ENCODE assay signal across 1 cellular context in the genomic region with DNA sequence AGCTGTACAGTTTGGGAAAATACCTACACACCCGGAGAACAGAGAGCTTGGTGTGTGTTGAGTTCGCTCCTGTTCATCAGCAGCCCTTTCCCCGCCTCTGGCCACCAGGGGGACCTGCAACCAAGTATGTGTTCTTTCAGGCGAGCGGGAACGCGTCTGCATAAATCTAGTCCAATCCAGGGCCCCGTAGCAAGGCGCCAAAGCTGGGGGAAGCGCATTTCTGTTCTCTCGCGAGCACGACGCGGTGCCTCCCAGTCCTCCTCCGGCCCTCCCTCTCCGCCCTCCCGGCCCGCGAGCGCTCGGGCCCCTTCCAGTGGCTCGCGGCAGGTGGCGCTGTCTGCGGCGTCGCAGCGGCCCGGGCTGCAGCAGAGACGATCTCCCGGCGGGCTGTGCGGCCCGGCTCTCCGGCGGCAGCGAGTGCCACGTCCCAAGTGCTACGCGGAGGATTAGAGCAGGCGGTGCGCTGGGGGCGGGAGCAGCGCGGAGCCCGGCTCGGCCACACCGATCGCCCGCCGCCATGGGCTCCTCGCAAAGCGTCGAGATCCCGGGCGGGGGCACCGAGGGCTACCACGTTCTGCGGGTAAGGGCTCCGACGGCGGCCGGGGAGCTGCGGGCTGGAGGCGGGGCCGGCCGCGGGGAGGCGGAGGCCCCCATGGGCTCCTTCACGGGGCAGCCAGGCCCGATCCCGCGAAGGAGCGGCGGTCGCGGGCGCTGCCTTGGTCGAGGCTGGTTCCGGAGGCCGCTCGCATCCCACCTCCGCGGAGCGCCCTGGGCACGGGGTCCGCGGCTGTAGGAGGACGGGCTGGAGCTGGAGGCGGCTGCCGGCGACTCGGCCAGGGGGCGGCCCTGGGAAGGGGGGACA.
A peak's percentile ranks its signal among the peaks of the same experiment; 100 is the strongest.
TF ChIP-seq lines count a peak whose summit lies in the region.

A gene (plus strand): TSS at position 430 of the 862 bp plus-strand sequence. CDS start 88 bp downstream, at position 518.

TF ChIP-seq in WTC11, 78 proteins besides CTCF, POLR2A, EP300 and RAD21 (continued from another document and continues in another):
- TF ChIP-seq, protein P1, sequence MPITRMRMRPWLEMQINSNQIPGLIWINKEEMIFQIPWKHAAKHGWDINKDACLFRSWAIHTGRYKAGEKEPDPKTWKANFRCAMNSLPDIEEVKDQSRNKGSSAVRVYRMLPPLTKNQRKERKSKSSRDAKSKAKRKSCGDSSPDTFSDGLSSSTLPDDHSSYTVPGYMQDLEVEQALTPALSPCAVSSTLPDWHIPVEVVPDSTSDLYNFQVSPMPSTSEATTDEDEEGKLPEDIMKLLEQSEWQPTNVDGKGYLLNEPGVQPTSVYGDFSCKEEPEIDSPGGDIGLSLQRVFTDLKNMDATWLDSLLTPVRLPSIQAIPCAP (CRISPR knock-in tag; IDR thresholded peaks at IDR 0.05) = peak; percentile 51
- peak; percentile 80 for TF ChIP-seq CREM (CRISPR knock-in tag; IDR thresholded peaks at IDR 0.05)
- TF ChIP-seq ZNF232 (CRISPR knock-in tag; IDR thresholded peaks at IDR 0.05) = peak; percentile 93
- TF ChIP-seq, protein P2, sequence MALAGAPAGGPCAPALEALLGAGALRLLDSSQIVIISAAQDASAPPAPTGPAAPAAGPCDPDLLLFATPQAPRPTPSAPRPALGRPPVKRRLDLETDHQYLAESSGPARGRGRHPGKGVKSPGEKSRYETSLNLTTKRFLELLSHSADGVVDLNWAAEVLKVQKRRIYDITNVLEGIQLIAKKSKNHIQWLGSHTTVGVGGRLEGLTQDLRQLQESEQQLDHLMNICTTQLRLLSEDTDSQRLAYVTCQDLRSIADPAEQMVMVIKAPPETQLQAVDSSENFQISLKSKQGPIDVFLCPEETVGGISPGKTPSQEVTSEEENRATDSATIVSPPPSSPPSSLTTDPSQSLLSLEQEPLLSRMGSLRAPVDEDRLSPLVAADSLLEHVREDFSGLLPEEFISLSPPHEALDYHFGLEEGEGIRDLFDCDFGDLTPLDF (CRISPR knock-in tag; IDR thresholded peaks at IDR 0.05) = peak; percentile 90
- TF ChIP-seq, protein P3, sequence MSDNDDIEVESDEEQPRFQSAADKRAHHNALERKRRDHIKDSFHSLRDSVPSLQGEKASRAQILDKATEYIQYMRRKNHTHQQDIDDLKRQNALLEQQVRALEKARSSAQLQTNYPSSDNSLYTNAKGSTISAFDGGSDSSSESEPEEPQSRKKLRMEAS (CRISPR knock-in tag; IDR thresholded peaks at IDR 0.05) = peak; percentile 89; the same call in 1 of the 2 replicates
- TF ChIP-seq, protein P4, sequence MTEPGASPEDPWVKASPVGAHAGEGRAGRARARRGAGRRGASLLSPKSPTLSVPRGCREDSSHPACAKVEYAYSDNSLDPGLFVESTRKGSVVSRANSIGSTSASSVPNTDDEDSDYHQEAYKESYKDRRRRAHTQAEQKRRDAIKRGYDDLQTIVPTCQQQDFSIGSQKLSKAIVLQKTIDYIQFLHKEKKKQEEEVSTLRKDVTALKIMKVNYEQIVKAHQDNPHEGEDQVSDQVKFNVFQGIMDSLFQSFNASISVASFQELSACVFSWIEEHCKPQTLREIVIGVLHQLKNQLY (CRISPR knock-in tag; IDR thresholded peaks at IDR 0.05) = 0 out of 2 replicates have a peak, but pooled peaks have one; percentile 49
- TF ChIP-seq, protein P5, sequence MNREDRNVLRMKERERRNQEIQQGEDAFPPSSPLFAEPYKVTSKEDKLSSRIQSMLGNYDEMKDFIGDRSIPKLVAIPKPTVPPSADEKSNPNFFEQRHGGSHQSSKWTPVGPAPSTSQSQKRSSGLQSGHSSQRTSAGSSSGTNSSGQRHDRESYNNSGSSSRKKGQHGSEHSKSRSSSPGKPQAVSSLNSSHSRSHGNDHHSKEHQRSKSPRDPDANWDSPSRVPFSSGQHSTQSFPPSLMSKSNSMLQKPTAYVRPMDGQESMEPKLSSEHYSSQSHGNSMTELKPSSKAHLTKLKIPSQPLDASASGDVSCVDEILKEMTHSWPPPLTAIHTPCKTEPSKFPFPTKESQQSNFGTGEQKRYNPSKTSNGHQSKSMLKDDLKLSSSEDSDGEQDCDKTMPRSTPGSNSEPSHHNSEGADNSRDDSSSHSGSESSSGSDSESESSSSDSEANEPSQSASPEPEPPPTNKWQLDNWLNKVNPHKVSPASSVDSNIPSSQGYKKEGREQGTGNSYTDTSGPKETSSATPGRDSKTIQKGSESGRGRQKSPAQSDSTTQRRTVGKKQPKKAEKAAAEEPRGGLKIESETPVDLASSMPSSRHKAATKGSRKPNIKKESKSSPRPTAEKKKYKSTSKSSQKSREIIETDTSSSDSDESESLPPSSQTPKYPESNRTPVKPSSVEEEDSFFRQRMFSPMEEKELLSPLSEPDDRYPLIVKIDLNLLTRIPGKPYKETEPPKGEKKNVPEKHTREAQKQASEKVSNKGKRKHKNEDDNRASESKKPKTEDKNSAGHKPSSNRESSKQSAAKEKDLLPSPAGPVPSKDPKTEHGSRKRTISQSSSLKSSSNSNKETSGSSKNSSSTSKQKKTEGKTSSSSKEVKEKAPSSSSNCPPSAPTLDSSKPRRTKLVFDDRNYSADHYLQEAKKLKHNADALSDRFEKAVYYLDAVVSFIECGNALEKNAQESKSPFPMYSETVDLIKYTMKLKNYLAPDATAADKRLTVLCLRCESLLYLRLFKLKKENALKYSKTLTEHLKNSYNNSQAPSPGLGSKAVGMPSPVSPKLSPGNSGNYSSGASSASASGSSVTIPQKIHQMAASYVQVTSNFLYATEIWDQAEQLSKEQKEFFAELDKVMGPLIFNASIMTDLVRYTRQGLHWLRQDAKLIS (CRISPR knock-in tag; IDR thresholded peaks at IDR 0.05; ENCODE audit: borderline replicate concordance) = peak; percentile 97; the same call in 1 of the 2 replicates
- TF ChIP-seq GRHL2 (CRISPR knock-in tag; IDR thresholded peaks at IDR 0.05; ENCODE audit: insufficient replicate concordance, severe bottlenecking) = no peak
- no peak for TF ChIP-seq FOXJ3 (CRISPR knock-in tag; IDR thresholded peaks at IDR 0.05; ENCODE audit: borderline replicate concordance)
- TF ChIP-seq ZBTB21 (CRISPR knock-in tag; IDR thresholded peaks at IDR 0.05; ENCODE audit: borderline replicate concordance) = peak; percentile 90; the same call in 1 of the 2 replicates
- peak; percentile 49 for TF ChIP-seq TEAD1 (CRISPR knock-in tag; IDR thresholded peaks at IDR 0.05)
- TF ChIP-seq, protein P6, sequence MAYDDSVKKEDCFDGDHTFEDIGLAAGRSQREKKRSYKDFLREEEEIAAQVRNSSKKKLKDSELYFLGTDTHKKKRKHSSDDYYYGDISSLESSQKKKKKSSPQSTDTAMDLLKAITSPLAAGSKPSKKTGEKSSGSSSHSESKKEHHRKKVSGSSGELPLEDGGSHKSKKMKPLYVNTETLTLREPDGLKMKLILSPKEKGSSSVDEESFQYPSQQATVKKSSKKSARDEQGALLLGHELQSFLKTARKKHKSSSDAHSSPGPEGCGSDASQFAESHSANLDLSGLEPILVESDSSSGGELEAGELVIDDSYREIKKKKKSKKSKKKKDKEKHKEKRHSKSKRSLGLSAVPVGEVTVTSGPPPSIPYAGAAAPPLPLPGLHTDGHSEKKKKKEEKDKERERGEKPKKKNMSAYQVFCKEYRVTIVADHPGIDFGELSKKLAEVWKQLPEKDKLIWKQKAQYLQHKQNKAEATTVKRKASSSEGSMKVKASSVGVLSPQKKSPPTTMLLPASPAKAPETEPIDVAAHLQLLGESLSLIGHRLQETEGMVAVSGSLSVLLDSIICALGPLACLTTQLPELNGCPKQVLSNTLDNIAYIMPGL (CRISPR knock-in tag; IDR thresholded peaks at IDR 0.05) = peak; percentile 100
- peak; percentile 96 for TF ChIP-seq FOXP1 (CRISPR knock-in tag; IDR thresholded peaks at IDR 0.05; ENCODE audit: borderline replicate concordance)
- TF ChIP-seq ZNF121 (CRISPR knock-in tag; IDR thresholded peaks at IDR 0.05) = no peak
- TF ChIP-seq, protein P7, sequence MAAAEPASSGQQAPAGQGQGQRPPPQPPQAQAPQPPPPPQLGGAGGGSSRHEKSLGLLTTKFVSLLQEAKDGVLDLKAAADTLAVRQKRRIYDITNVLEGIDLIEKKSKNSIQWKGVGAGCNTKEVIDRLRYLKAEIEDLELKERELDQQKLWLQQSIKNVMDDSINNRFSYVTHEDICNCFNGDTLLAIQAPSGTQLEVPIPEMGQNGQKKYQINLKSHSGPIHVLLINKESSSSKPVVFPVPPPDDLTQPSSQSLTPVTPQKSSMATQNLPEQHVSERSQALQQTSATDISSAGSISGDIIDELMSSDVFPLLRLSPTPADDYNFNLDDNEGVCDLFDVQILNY (CRISPR knock-in tag; IDR thresholded peaks at IDR 0.05) = peak; percentile 97
- TF ChIP-seq JUN (CRISPR knock-in tag; IDR thresholded peaks at IDR 0.05) = peak; percentile 52; the same call in 1 of the 2 replicates
- peak; percentile 96 for TF ChIP-seq CBFB (CRISPR knock-in tag; IDR thresholded peaks at IDR 0.05; ENCODE audit: low read depth)
- no peak for TF ChIP-seq NR2C2 (CRISPR knock-in tag; IDR thresholded peaks at IDR 0.05)
- TF ChIP-seq, protein P8, sequence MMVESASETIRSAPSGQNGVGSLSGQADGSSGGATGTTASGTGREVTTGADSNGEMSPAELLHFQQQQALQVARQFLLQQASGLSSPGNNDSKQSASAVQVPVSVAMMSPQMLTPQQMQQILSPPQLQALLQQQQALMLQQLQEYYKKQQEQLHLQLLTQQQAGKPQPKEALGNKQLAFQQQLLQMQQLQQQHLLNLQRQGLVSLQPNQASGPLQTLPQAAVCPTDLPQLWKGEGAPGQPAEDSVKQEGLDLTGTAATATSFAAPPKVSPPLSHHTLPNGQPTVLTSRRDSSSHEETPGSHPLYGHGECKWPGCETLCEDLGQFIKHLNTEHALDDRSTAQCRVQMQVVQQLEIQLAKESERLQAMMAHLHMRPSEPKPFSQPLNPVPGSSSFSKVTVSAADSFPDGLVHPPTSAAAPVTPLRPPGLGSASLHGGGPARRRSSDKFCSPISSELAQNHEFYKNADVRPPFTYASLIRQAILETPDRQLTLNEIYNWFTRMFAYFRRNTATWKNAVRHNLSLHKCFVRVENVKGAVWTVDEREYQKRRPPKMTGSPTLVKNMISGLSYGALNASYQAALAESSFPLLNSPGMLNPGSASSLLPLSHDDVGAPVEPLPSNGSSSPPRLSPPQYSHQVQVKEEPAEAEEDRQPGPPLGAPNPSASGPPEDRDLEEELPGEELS (CRISPR knock-in tag; IDR thresholded peaks at IDR 0.05) = peak; percentile 76; the same call in 1 of the 2 replicates
- peak; percentile 67; the same call in 1 of the 2 replicates for TF ChIP-seq ESRRA (CRISPR knock-in tag; IDR thresholded peaks at IDR 0.05; ENCODE audit: borderline replicate concordance)
- TF ChIP-seq ZNF138 (CRISPR knock-in tag; conservative IDR thresholded peaks at IDR 0.05) = no peak
- TF ChIP-seq ATF1 (CRISPR knock-in tag; IDR thresholded peaks at IDR 0.05) = peak; percentile 64; the same call in 1 of the 2 replicates
- 0 out of 2 replicates have a peak, but pooled peaks have one; percentile 46 for TF ChIP-seq TCF7 (CRISPR knock-in tag; IDR thresholded peaks at IDR 0.05; ENCODE audit: low read depth)
- TF ChIP-seq ZNF263 (CRISPR knock-in tag; IDR thresholded peaks at IDR 0.05; ENCODE audit: low read depth) = peak; percentile 17; the same call in 1 of the 2 replicates
- TF ChIP-seq MYBL2 (CRISPR knock-in tag; IDR thresholded peaks at IDR 0.05) = peak; percentile 89
- TF ChIP-seq SP1 (CRISPR knock-in tag; conservative IDR thresholded peaks at IDR 0.05) = peak; percentile 88; the same call in 1 of the 2 replicates
- TF ChIP-seq JAZF1 (CRISPR knock-in tag; IDR thresholded peaks at IDR 0.05) = no peak
- TF ChIP-seq, protein P9, sequence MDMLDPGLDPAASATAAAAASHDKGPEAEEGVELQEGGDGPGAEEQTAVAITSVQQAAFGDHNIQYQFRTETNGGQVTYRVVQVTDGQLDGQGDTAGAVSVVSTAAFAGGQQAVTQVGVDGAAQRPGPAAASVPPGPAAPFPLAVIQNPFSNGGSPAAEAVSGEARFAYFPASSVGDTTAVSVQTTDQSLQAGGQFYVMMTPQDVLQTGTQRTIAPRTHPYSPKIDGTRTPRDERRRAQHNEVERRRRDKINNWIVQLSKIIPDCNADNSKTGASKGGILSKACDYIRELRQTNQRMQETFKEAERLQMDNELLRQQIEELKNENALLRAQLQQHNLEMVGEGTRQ (CRISPR knock-in tag; IDR thresholded peaks at IDR 0.05) = peak; percentile 52; the same call in 1 of the 2 replicates
- peak; percentile 87 for TF ChIP-seq GABPB1 (CRISPR knock-in tag; IDR thresholded peaks at IDR 0.05)
- TF ChIP-seq ZNF219 (CRISPR knock-in tag; IDR thresholded peaks at IDR 0.05; ENCODE audit: borderline replicate concordance) = peak; percentile 33; the same call in 1 of the 2 replicates
- peak; percentile 77; the same call in 1 of the 2 replicates for TF ChIP-seq KAT7 (CRISPR knock-in tag; IDR thresholded peaks at IDR 0.05; ENCODE audit: borderline replicate concordance)
- TF ChIP-seq NR1H2 (CRISPR knock-in tag; IDR thresholded peaks at IDR 0.05) = peak; percentile 52; the same call in 1 of the 2 replicates
- TF ChIP-seq, protein P10, sequence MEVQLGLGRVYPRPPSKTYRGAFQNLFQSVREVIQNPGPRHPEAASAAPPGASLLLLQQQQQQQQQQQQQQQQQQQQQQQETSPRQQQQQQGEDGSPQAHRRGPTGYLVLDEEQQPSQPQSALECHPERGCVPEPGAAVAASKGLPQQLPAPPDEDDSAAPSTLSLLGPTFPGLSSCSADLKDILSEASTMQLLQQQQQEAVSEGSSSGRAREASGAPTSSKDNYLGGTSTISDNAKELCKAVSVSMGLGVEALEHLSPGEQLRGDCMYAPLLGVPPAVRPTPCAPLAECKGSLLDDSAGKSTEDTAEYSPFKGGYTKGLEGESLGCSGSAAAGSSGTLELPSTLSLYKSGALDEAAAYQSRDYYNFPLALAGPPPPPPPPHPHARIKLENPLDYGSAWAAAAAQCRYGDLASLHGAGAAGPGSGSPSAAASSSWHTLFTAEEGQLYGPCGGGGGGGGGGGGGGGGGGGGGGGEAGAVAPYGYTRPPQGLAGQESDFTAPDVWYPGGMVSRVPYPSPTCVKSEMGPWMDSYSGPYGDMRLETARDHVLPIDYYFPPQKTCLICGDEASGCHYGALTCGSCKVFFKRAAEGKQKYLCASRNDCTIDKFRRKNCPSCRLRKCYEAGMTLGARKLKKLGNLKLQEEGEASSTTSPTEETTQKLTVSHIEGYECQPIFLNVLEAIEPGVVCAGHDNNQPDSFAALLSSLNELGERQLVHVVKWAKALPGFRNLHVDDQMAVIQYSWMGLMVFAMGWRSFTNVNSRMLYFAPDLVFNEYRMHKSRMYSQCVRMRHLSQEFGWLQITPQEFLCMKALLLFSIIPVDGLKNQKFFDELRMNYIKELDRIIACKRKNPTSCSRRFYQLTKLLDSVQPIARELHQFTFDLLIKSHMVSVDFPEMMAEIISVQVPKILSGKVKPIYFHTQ (CRISPR knock-in tag; IDR thresholded peaks at IDR 0.05) = no peak
- TF ChIP-seq, protein P11, sequence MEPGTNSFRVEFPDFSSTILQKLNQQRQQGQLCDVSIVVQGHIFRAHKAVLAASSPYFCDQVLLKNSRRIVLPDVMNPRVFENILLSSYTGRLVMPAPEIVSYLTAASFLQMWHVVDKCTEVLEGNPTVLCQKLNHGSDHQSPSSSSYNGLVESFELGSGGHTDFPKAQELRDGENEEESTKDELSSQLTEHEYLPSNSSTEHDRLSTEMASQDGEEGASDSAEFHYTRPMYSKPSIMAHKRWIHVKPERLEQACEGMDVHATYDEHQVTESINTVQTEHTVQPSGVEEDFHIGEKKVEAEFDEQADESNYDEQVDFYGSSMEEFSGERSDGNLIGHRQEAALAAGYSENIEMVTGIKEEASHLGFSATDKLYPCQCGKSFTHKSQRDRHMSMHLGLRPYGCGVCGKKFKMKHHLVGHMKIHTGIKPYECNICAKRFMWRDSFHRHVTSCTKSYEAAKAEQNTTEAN (CRISPR knock-in tag; IDR thresholded peaks at IDR 0.05) = 0 out of 2 replicates have a peak, but pooled peaks have one; percentile 20
